1 cellular context compared by ENCODE assay signal in genomic region chr1:165137551-165138316, GRCh38.
A peak's percentile ranks its signal among the peaks of the same experiment; 100 is the strongest.
TF ChIP-seq lines count a peak whose summit lies in the region.

No MANE protein-coding gene starts in this region.

TF ChIP-seq in HepG2, 621 proteins besides CTCF, POLR2A, EP300 and RAD21 (continued from another document and continues in another):
- TF ChIP-seq ZNF75D (CRISPR knock-in tag; IDR thresholded peaks at IDR 0.05; ENCODE audit: borderline replicate concordance) (no peak), MTF2 (CRISPR knock-in tag; IDR thresholded peaks at IDR 0.05; ENCODE audit: borderline replicate concordance) (no peak), ZBTB7B (CRISPR knock-in tag; IDR thresholded peaks at IDR 0.05) (0 out of 2 replicates have a peak, but pooled peaks have one; percentile 64), MED13 (CRISPR knock-in tag; IDR thresholded peaks at IDR 0.05) (no peak), NFYC (CRISPR knock-in tag; IDR thresholded peaks at IDR 0.05) (no peak), FOSL2 (CRISPR knock-in tag; IDR thresholded peaks at IDR 0.05) (peak; percentile 43), KDM3A (CRISPR knock-in tag; IDR thresholded peaks at IDR 0.05; ENCODE audit: low read depth) (no peak), HNRNPL (IDR thresholded peaks at IDR 0.05; ENCODE audit: low read depth, low read length) (peak; percentile 84; the same call in 1 of the 2 replicates), GZF1 (CRISPR knock-in tag; IDR thresholded peaks at IDR 0.05) (no peak), FOXC1 (CRISPR knock-in tag; IDR thresholded peaks at IDR 0.05; ENCODE audit: borderline replicate concordance) (no peak), ZFP91 (CRISPR knock-in tag; IDR thresholded peaks at IDR 0.05; ENCODE audit: borderline replicate concordance) (no peak), ZBTB3 (CRISPR knock-in tag; IDR thresholded peaks at IDR 0.05; ENCODE audit: borderline replicate concordance, low read depth) (no peak), RFX5 (IDR thresholded peaks at IDR 0.05; ENCODE audit: low read depth, low read length) (no peak), SOX6 (IDR thresholded peaks at IDR 0.05) (no peak), SOX6 (CRISPR knock-in tag; IDR thresholded peaks at IDR 0.05) (peak; percentile 96), USF2 (IDR thresholded peaks at IDR 0.05; ENCODE audit: low read depth, low read length) (no peak), USF2 (CRISPR knock-in tag; IDR thresholded peaks at IDR 0.05; ENCODE audit: borderline replicate concordance) (no peak), ZNF280D (CRISPR knock-in tag; IDR thresholded peaks at IDR 0.05) (no peak), HES4 (CRISPR knock-in tag; IDR thresholded peaks at IDR 0.05; ENCODE audit: borderline replicate concordance) (no peak), TIGD3 (CRISPR knock-in tag; IDR thresholded peaks at IDR 0.05; ENCODE audit: borderline replicate concordance) (no peak), MAZ (IDR thresholded peaks at IDR 0.05; ENCODE audit: borderline replicate concordance, low read depth, low read length) (no peak), MAZ (CRISPR knock-in tag; IDR thresholded peaks at IDR 0.05; ENCODE audit: low read depth) (no peak), KDM2A (CRISPR knock-in tag; IDR thresholded peaks at IDR 0.05; ENCODE audit: borderline replicate concordance, low read depth) (no peak), ZNF816 (CRISPR knock-in tag; IDR thresholded peaks at IDR 0.05; ENCODE audit: borderline replicate concordance) (no peak), HNF4A (CRISPR knock-in tag; IDR thresholded peaks at IDR 0.05) (peak; percentile 71), EEA1 (CRISPR knock-in tag; IDR thresholded peaks at IDR 0.05; ENCODE audit: borderline replicate concordance) (no peak), ZNF678 (CRISPR knock-in tag; IDR thresholded peaks at IDR 0.05) (no peak), GATAD1 (CRISPR knock-in tag; IDR thresholded peaks at IDR 0.05) (no peak), BRCA1 (CRISPR knock-in tag; IDR thresholded peaks at IDR 0.05) (no peak), RFXANK (CRISPR knock-in tag; IDR thresholded peaks at IDR 0.05) (no peak), ELF1 (CRISPR knock-in tag; IDR thresholded peaks at IDR 0.05) (no peak), KLF13 (CRISPR knock-in tag; IDR thresholded peaks at IDR 0.05) (no peak), ZNF362 (CRISPR knock-in tag; IDR thresholded peaks at IDR 0.05; ENCODE audit: borderline replicate concordance) (no peak), SNAPC2 (CRISPR knock-in tag; IDR thresholded peaks at IDR 0.05) (no peak), HIVEP1 (CRISPR knock-in tag; IDR thresholded peaks at IDR 0.05) (no peak), RFXAP (CRISPR knock-in tag; IDR thresholded peaks at IDR 0.05; ENCODE audit: borderline replicate concordance) (no peak), ZNF616 (CRISPR knock-in tag; IDR thresholded peaks at IDR 0.05; ENCODE audit: low read depth) (no peak), TBP (CRISPR knock-in tag; IDR thresholded peaks at IDR 0.05) (no peak), ZNF549 (CRISPR knock-in tag; IDR thresholded peaks at IDR 0.05) (no peak), ZBTB25 (CRISPR knock-in tag; IDR thresholded peaks at IDR 0.05) (no peak), YEATS2 (CRISPR knock-in tag; IDR thresholded peaks at IDR 0.05; ENCODE audit: borderline replicate concordance) (no peak), KAT8 (CRISPR knock-in tag; IDR thresholded peaks at IDR 0.05) (no peak), ZNF567 (CRISPR knock-in tag; IDR thresholded peaks at IDR 0.05; ENCODE audit: borderline replicate concordance) (no peak), ZNF563 (CRISPR knock-in tag; IDR thresholded peaks at IDR 0.05) (no peak), ZMAT5 (CRISPR knock-in tag; IDR thresholded peaks at IDR 0.05; ENCODE audit: borderline replicate concordance, low read depth) (no peak), MEIS1 (CRISPR knock-in tag; IDR thresholded peaks at IDR 0.05; ENCODE audit: borderline replicate concordance) (no peak), NR1H2 (CRISPR knock-in tag; IDR thresholded peaks at IDR 0.05; ENCODE audit: borderline replicate concordance, low read depth) (no peak), SIX4 (CRISPR knock-in tag; IDR thresholded peaks at IDR 0.05) (0 out of 2 replicates have a peak, but pooled peaks have one; percentile 35), REPIN1 (CRISPR knock-in tag; IDR thresholded peaks at IDR 0.05; ENCODE audit: borderline replicate concordance, low read depth) (no peak; the same call in 1 of the 2 replicates), ZBTB26 (CRISPR knock-in tag; IDR thresholded peaks at IDR 0.05; ENCODE audit: borderline replicate concordance) (no peak), ZNF207 (IDR thresholded peaks at IDR 0.05; ENCODE audit: borderline replicate concordance) (no peak)
- TF ChIP-seq, protein P1, sequence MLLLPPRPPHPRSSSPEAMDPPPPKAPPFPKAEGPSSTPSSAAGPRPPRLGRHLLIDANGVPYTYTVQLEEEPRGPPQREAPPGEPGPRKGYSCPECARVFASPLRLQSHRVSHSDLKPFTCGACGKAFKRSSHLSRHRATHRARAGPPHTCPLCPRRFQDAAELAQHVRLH (CRISPR knock-in tag; IDR thresholded peaks at IDR 0.05; ENCODE audit: borderline replicate concordance, low read depth): no peak
- TF ChIP-seq, protein P2, sequence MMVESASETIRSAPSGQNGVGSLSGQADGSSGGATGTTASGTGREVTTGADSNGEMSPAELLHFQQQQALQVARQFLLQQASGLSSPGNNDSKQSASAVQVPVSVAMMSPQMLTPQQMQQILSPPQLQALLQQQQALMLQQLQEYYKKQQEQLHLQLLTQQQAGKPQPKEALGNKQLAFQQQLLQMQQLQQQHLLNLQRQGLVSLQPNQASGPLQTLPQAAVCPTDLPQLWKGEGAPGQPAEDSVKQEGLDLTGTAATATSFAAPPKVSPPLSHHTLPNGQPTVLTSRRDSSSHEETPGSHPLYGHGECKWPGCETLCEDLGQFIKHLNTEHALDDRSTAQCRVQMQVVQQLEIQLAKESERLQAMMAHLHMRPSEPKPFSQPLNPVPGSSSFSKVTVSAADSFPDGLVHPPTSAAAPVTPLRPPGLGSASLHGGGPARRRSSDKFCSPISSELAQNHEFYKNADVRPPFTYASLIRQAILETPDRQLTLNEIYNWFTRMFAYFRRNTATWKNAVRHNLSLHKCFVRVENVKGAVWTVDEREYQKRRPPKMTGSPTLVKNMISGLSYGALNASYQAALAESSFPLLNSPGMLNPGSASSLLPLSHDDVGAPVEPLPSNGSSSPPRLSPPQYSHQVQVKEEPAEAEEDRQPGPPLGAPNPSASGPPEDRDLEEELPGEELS (CRISPR knock-in tag; IDR thresholded peaks at IDR 0.05): peak; percentile 56; the same call in 1 of the 2 replicates
- TF ChIP-seq, protein P3, sequence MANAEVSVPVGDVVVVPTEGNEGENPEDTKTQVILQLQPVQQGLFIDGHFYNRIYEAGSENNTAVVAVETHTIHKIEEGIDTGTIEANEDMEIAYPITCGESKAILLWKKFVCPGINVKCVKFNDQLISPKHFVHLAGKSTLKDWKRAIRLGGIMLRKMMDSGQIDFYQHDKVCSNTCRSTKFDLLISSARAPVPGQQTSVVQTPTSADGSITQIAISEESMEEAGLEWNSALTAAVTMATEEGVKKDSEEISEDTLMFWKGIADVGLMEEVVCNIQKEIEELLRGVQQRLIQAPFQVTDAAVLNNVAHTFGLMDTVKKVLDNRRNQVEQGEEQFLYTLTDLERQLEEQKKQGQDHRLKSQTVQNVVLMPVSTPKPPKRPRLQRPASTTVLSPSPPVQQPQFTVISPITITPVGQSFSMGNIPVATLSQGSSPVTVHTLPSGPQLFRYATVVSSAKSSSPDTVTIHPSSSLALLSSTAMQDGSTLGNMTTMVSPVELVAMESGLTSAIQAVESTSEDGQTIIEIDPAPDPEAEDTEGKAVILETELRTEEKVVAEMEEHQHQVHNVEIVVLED (CRISPR knock-in tag; IDR thresholded peaks at IDR 0.05; ENCODE audit: borderline replicate concordance): no peak
